30 cellular contexts compared by ENCODE assay signal in genomic region chr7:1388936-1389335, GRCh38.
"Had no signal": no experiment of that assay in that cellular context is flagged by ENCODE, and none has a peak within 500 bp of the region (broad histone marks: within the 10 kb centered on the region; RNA-seq: fewer than 3 reads in every experiment).

No MANE protein-coding gene starts in this region.

- H3K36me3 ChIP-seq: ascending aorta, SJCRH30 had no signal

- H3K4me3 ChIP-seq: ascending aorta, body of pancreas, SJCRH30 had no signal

- H3K27ac ChIP-seq: ascending aorta, body of pancreas, SJCRH30 had no signal

- H3K9me3 ChIP-seq: ascending aorta, SJCRH30 had no signal

- H3K4me1 ChIP-seq: ascending aorta, body of pancreas, SJCRH30 had no signal

- H3K27me3 ChIP-seq: ascending aorta, body of pancreas had no signal

- ATAC-seq: activated CD8-positive, alpha-beta memory T cell treated with anti-CD3 and anti-CD28 coated beads, Interleukin-2, amount 10 ng/mL, durations not matched to agents 7 days and 5 days; activated naive CD4-positive, alpha-beta T cell treated with anti-CD3 and anti-CD28 coated beads, Interleukin-2, amount 50 U/mL, for 72 hours; activated naive CD8-positive, alpha-beta T cell treated with anti-CD3 and anti-CD28 coated beads, Interleukin-2, amount 50 U/mL, for 24 hours; body of pancreas; Panc1; T-helper 17 cell; WTC11 had no signal

- DNase-seq: activated CD4-positive, alpha-beta T cell treated with anti-CD3 and anti-CD28 coated beads, Interleukin-2, amount 10 ng/mL, durations not matched to agents 24 days and 14 days; activated CD4-positive, alpha-beta T cell treated with anti-CD3 and anti-CD28 coated beads, Interleukin-2, amount 50 U/mL, for 48 hours; activated CD4-positive, CD25-positive, alpha-beta regulatory T cell treated with anti-CD3 and anti-CD28 coated beads, Interleukin-2, amount 50 U/mL, for 72 hours; activated CD8-positive, alpha-beta memory T cell treated with anti-CD3 and anti-CD28 coated beads, Interleukin-2, amount 10 ng/mL, durations not matched to agents 7 days and 5 days; activated effector memory CD4-positive, alpha-beta T cell treated with anti-CD3 and anti-CD28 coated beads, Interleukin-2, amount 50 U/mL, for 16 hours; activated naive CD4-positive, alpha-beta T cell treated with Interleukin-2 at 50 U/mL for 16 hours; activated naive CD8-positive, alpha-beta T cell treated with anti-CD3 and anti-CD28 coated beads, Interleukin-2, amount 50 U/mL, for 24 hours; activated T-cell treated with anti-CD3 and anti-CD28 coated beads, Interleukin-2, amount 50 U/mL, for 24 hours; amniotic stem cell; body of pancreas; Karpas-422; MM.1S; NCI-H1105 treated with DMSO at 0.1 percent for 48 hours; NCI-H1436 treated with DMSO at 0.1 percent for 48 hours; NCI-H187; NCI-H2081; NCI-H2171 treated with DMSO at 0.1 percent for 48 hours; NCI-H226; NCI-H526; NCI-H82; OCI-M1; Right ventricle myocardium superior; RPMI8226; SJCRH30; T-helper 17 cell; T-helper 9 cell had no signal
